ENCODE assay signal across 30 cellular contexts in the genomic region with DNA sequence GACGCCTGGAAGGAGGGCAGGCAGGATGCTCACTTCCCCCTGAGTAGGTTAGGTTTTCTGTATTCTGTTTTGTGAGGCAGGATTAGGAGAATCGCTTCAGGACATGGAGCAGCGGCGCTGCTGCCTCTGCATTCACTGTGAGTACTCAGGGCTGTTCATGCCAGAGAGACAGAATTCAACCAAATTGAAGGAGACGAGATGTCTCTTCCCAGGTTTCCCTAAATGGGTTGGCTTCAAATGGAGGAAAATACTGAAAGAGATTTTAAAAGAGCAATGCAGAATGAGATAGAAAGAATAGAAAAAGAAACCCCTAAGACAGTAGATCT. TPM values are rescaled to one million over a fixed set of nuclear protein-coding genes. Genes with fewer than 3 reads are reported as not detected.
"Had no signal": no experiment of that assay in that cellular context is flagged by ENCODE, and none has a peak within 500 bp of the region (broad histone marks: within the 10 kb centered on the region; RNA-seq: fewer than 3 reads in every experiment).

No MANE protein-coding gene starts in this region.

- H3K9me3 ChIP-seq: heart left ventricle, left ventricle myocardium inferior, pancreas, prostate gland, sigmoid colon, suprapubic skin, thoracic aorta, tibial artery, upper lobe of left lung had no signal

- H3K4me3 Mint-ChIP-seq: immature natural killer cell; mesothelial cell of epicardium; naive thymus-derived CD4-positive, alpha-beta T cell; natural killer cell treated with Interleukin-12 subunit alpha and Interleukin-12 subunit beta and Interleukin-15 and Interleukin-18, amount 100 ng/mL, for 72 hours; stimulated activated naive B cell treated with anti-CD40 and anti-IgM and Interleukin-4, amounts not matched to agents 10 μg/mL and 1 μg/mL and 100 μg/mL, for 72 hours; stimulated activated naive CD8-positive, alpha-beta T cell treated with anti-CD3 and anti-CD28 coated beads, Interleukin-15, Interleukin-2, amounts not matched to agents 100 ng/mL and 50 ng/mL, for 24 hours had no signal

- H3K36me3 ChIP-seq: heart left ventricle, left ventricle myocardium inferior, pancreas, prostate gland, sigmoid colon, suprapubic skin, thoracic aorta, tibial artery, upper lobe of left lung had no signal

- H3K9me3 Mint-ChIP-seq: immature natural killer cell; mesothelial cell of epicardium; natural killer cell treated with Interleukin-12 subunit alpha and Interleukin-12 subunit beta and Interleukin-15 and Interleukin-18, amount 100 ng/mL, for 72 hours; stimulated activated naive B cell treated with anti-CD40 and anti-IgM and Interleukin-4, amounts not matched to agents 10 μg/mL and 1 μg/mL and 100 μg/mL, for 72 hours; stimulated activated naive CD8-positive, alpha-beta T cell treated with anti-CD3 and anti-CD28 coated beads, Interleukin-15, Interleukin-2, amounts not matched to agents 100 ng/mL and 50 ng/mL, for 24 hours had no signal

- H3K4me1 Mint-ChIP-seq: immature natural killer cell; mesothelial cell of epicardium; stimulated activated naive B cell treated with anti-CD40 and anti-IgM and Interleukin-4, amounts not matched to agents 10 μg/mL and 1 μg/mL and 100 μg/mL, for 72 hours had no signal

- ATAC-seq: heart left ventricle; naive thymus-derived CD4-positive, alpha-beta T cell; pancreas; right cardiac atrium; stimulated activated naive B cell treated with anti-CD40 and anti-IgM and Interleukin-4, amounts not matched to agents 10 μg/mL and 1 μg/mL and 100 μg/mL, for 72 hours had no signal

- H3K4me2 ChIP-seq: smooth muscle cell had no signal

- H3K4me1 ChIP-seq: heart left ventricle, left ventricle myocardium inferior, pancreas, prostate gland, sigmoid colon, suprapubic skin, tibial artery, upper lobe of left lung had no signal

- DNase-seq: hypothalamus; immature natural killer cell; left ventricle myocardium inferior; naive thymus-derived CD4-positive, alpha-beta T cell; retina; sigmoid colon; stimulated activated CD4-positive, alpha-beta T cell treated with anti-CD3 and anti-CD28 coated beads, Interleukin-12 subunit alpha, Interleukin-12 subunit beta, amount 100 ng/mL, for 4 hours; stimulated activated CD4-positive, alpha-beta T cell treated with anti-CD3 and anti-CD28 coated beads, Interleukin-15, amount 100 ng/mL, for 24 hours; stimulated activated CD4-positive, alpha-beta T cell treated with anti-CD3 and anti-CD28 coated beads, Interleukin-2, amount 100 ng/mL, for 24 hours; stimulated activated CD4-positive, alpha-beta T cell treated with anti-CD3 and anti-CD28 coated beads, Interleukin-4, amount 100 ng/mL, for 1 hour; stimulated activated naive B cell treated with anti-CD40 and anti-IgM and Interleukin-4, amounts not matched to agents 10 μg/mL and 1 μg/mL and 100 μg/mL, for 72 hours; tibial artery; upper lobe of left lung had no signal

- H3K27ac Mint-ChIP-seq: immature natural killer cell; mesothelial cell of epicardium; naive thymus-derived CD4-positive, alpha-beta T cell; natural killer cell treated with Interleukin-12 subunit alpha and Interleukin-12 subunit beta and Interleukin-15 and Interleukin-18, amount 100 ng/mL, for 72 hours; stimulated activated naive B cell treated with anti-CD40 and anti-IgM and Interleukin-4, amounts not matched to agents 10 μg/mL and 1 μg/mL and 100 μg/mL, for 72 hours; stimulated activated naive CD8-positive, alpha-beta T cell treated with anti-CD3 and anti-CD28 coated beads, Interleukin-15, Interleukin-2, amounts not matched to agents 100 ng/mL and 50 ng/mL, for 24 hours had no signal

- H3K27me3 Mint-ChIP-seq: natural killer cell treated with Interleukin-12 subunit alpha and Interleukin-12 subunit beta and Interleukin-15 and Interleukin-18, amount 100 ng/mL, for 72 hours; stimulated activated naive CD8-positive, alpha-beta T cell treated with anti-CD3 and anti-CD28 coated beads, Interleukin-15, Interleukin-2, amounts not matched to agents 100 ng/mL and 50 ng/mL, for 24 hours had no signal

- H3K36me3 Mint-ChIP-seq: immature natural killer cell; mesothelial cell of epicardium; naive thymus-derived CD4-positive, alpha-beta T cell; natural killer cell treated with Interleukin-12 subunit alpha and Interleukin-12 subunit beta and Interleukin-15 and Interleukin-18, amount 100 ng/mL, for 72 hours; stimulated activated naive B cell treated with anti-CD40 and anti-IgM and Interleukin-4, amounts not matched to agents 10 μg/mL and 1 μg/mL and 100 μg/mL, for 72 hours had no signal

- H3K27me3 ChIP-seq: pancreas, upper lobe of left lung had no signal

- H3K27ac ChIP-seq: heart left ventricle, left ventricle myocardium inferior, pancreas, prostate gland, sigmoid colon, suprapubic skin, thoracic aorta, tibial artery, upper lobe of left lung had no signal

- H3K4me3 ChIP-seq: heart left ventricle, left ventricle myocardium inferior, lung, pancreas, prostate gland, sigmoid colon, smooth muscle cell, suprapubic skin, thoracic aorta, tibial artery, upper lobe of left lung had no signal

RNA-seq across cellular contexts. Expression of a gene that starts 21.9 kb away (rescaled TPM):
- total RNA-seq: heart left ventricle; kidney epithelial cell; left ventricle myocardium inferior; lower leg skin; lung; mesothelial cell of epicardium; mononuclear cell; naive thymus-derived CD4-positive, alpha-beta T cell; natural killer cell treated with Interleukin-12 subunit alpha and Interleukin-12 subunit beta and Interleukin-15 and Interleukin-18, amount 100 ng/mL, for 72 hours; omental fat pad; pancreas; prostate gland; right cardiac atrium; sigmoid colon; subcutaneous adipose tissue; suprapubic skin; thoracic aorta; upper lobe of left lung had no signal
- polyA plus RNA-seq: heart left ventricle; immature natural killer cell; lung; naive thymus-derived CD4-positive, alpha-beta T cell; pancreas; right cardiac atrium; sigmoid colon; smooth muscle cell; urinary bladder had no signal
